14 cellular contexts compared by ENCODE assay signal in the genomic region with DNA sequence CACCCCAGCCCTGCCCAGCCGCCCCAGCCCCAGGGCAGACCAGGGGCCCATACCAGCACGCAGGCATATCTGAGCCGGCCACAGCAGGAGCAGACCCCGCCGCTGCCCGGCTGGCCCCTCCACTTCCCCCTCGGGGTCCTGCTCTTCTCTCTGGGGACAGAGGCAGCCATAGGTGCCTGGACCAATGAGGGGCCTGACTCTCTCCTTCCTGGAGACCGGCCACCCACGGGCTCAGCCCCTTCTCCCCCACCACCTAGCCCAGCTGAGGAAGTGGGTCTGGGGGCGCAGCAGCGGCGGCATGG. TPM values are rescaled to one million over a fixed set of nuclear protein-coding genes. Genes with fewer than 3 reads are reported as not detected.
DNase-seq lines count a peak whose midpoint lies in the region; TF ChIP-seq lines count a peak whose summit lies in the region.
"Had no signal": no experiment of that assay in that cellular context is flagged by ENCODE, and none has a peak within 500 bp of the region (broad histone marks: within the 10 kb centered on the region; RNA-seq: fewer than 3 reads in every experiment).

No MANE protein-coding gene starts in this region.

- H3K4me1 Mint-ChIP-seq in activated CD4-positive, alpha-beta T cell treated with anti-CD3 and anti-CD28 coated beads, Interleukin-2, amount 10 ng/mL, durations not matched to agents 7 days and 5 days, result peaks cover 68% of the 10 kb centered on the region
- peaks cover 89% of the 10 kb centered on the region for H3K4me1 Mint-ChIP-seq in dendritic cell treated with granulocyte-macrophage colony-stimulating factor and Interleukin-4, amounts not matched to agents 40 ng/mL and 50 ng/mL, for 4 days (ENCODE audit: low read depth)

- no peak for DNase-seq in activated CD4-positive, alpha-beta T cell treated with anti-CD3 and anti-CD28 coated beads, Interleukin-2, amount 10 ng/mL, durations not matched to agents 7 days and 5 days
- DNase-seq in activated CD4-positive, alpha-beta T cell treated with anti-CD3 and anti-CD28 coated beads for 1 hour, result no peak
- DNase-seq in NT2/D1 (ENCODE audit: low read depth, low spot score), result no peak
- DNase-seq in spleen, result no peak
- no peak for DNase-seq in NCI-H69 (lab: John Stamatoyannopoulos, UW)
- DNase-seq in NCI-H510A treated with DMSO at 0.1 percent for 48 hours (lab: John Stamatoyannopoulos, UW), result no peak
- no peak for DNase-seq in NCI-H2107 (lab: John Stamatoyannopoulos, UW)
- DNase-seq: body of pancreas, DMS53, NCI-H2029 treated with DMSO at 0.1 percent for 48 hours had no signal

- peak overlapping the region; percentile 63 for H3K9ac ChIP-seq in NT2/D1 (ENCODE audit: insufficient read length, low read depth)

- H3K9me3 Mint-ChIP-seq in activated CD4-positive, alpha-beta T cell treated with anti-CD3 and anti-CD28 coated beads, Interleukin-2, amount 10 ng/mL, durations not matched to agents 7 days and 5 days, result no peaks in the 10 kb centered on the region
- H3K9me3 Mint-ChIP-seq in dendritic cell treated with granulocyte-macrophage colony-stimulating factor and Interleukin-4, amounts not matched to agents 40 ng/mL and 50 ng/mL, for 4 days, result no peaks in the 10 kb centered on the region
- H3K9me3 Mint-ChIP-seq: mesothelial cell of epicardium had no signal

- CTCF ChIA-PET in activated CD4-positive, alpha-beta T cell treated with anti-CD3 and anti-CD28 coated beads, Interleukin-2, amount 10 ng/mL, durations not matched to agents 7 days and 5 days (lab: Charles Lee), result interaction anchor here (0.8 to 10.2 kb wide), 5 partner anchors 11 to 40 kb away, joined by 3 to 118 read pairs (median 5); no protein-coding TSS in a partner anchor

- H3K27me3 ChIP-seq in NT2/D1 (ENCODE audit: insufficient read depth, insufficient read length), result no peaks in the 10 kb centered on the region
- no peaks in the 10 kb centered on the region for H3K27me3 ChIP-seq in spleen (replicated peaks in 1 of 7)
- H3K27me3 ChIP-seq: body of pancreas had no signal

- no peak for TF ChIP-seq CTCF in spleen (IDR thresholded peaks at IDR 0.05 in 8 of 11, conservative IDR thresholded peaks at IDR 0.05 in 3 of 11)

- H3K4me3 ChIP-seq in NT2/D1 (ENCODE audit: insufficient read length, low read depth), result no peak overlapping the region
- H3K4me3 ChIP-seq in spleen, result peak overlapping the region in 7 of 8 donors; percentile 23 to 98 (median 95)
- H3K4me3 ChIP-seq: A549, body of pancreas had no signal

- POLR2A ChIA-PET in activated CD4-positive, alpha-beta T cell treated with anti-CD3 and anti-CD28 coated beads, Interleukin-2, amount 10 ng/mL, durations not matched to agents 7 days and 5 days (lab: Charles Lee), result interaction anchor here (0.5 to 1.0 kb wide), 3 partner anchors 9 to 134 kb away, joined by 3 to 4 read pairs (median 3); no protein-coding TSS in a partner anchor

- intact Hi-C loops in dendritic cell treated with granulocyte-macrophage colony-stimulating factor and Interleukin-4, amounts not matched to agents 40 ng/mL and 50 ng/mL, for 4 days (cut with micrococcal nuclease), result loop anchor here (5.0 kb wide), 1 partner anchor 63 kb away; a partner anchor contains a TSS
- intact Hi-C loops in spleen (cut with DNase I; ENCODE audit: low total_unique reads), result no loop called here

- H3K36me3 Mint-ChIP-seq in activated CD4-positive, alpha-beta T cell treated with anti-CD3 and anti-CD28 coated beads, Interleukin-2, amount 10 ng/mL, durations not matched to agents 7 days and 5 days (ENCODE audit: low read depth), result peaks cover 58% of the 10 kb centered on the region
- H3K36me3 Mint-ChIP-seq in dendritic cell treated with granulocyte-macrophage colony-stimulating factor and Interleukin-4, amounts not matched to agents 40 ng/mL and 50 ng/mL, for 4 days (ENCODE audit: low read depth), result peaks cover 89% of the 10 kb centered on the region

- H3K4me1 ChIP-seq in NT2/D1 (ENCODE audit: insufficient read depth, insufficient read length), result peaks cover 34% of the 10 kb centered on the region
- H3K4me1 ChIP-seq in spleen, result peaks cover 67 to 100% (median 90%) of the 10 kb centered on the region in 6 donors

- no peak for TF ChIP-seq POLR2A in spleen (IDR thresholded peaks at IDR 0.05)

- H3K4me3 Mint-ChIP-seq in activated CD4-positive, alpha-beta T cell treated with anti-CD3 and anti-CD28 coated beads, Interleukin-2, amount 10 ng/mL, durations not matched to agents 7 days and 5 days, result peak overlapping the region; percentile 88
- peak overlapping the region; percentile 59 for H3K4me3 Mint-ChIP-seq in dendritic cell treated with granulocyte-macrophage colony-stimulating factor and Interleukin-4, amounts not matched to agents 40 ng/mL and 50 ng/mL, for 4 days
- H3K4me3 Mint-ChIP-seq: mesothelial cell of epicardium had no signal

- peak overlapping the region; percentile 87 to 97 (median 94) for H3K27ac ChIP-seq in spleen
- H3K27ac ChIP-seq: A549, body of pancreas had no signal

- peak overlapping the region; percentile 46 for H3K27ac Mint-ChIP-seq in activated CD4-positive, alpha-beta T cell treated with anti-CD3 and anti-CD28 coated beads, Interleukin-2, amount 10 ng/mL, durations not matched to agents 7 days and 5 days
- H3K27ac Mint-ChIP-seq in dendritic cell treated with granulocyte-macrophage colony-stimulating factor and Interleukin-4, amounts not matched to agents 40 ng/mL and 50 ng/mL, for 4 days, result peak overlapping the region; percentile 82
- H3K27ac Mint-ChIP-seq: mesothelial cell of epicardium had no signal

- WGBS in spleen, 5 donors, result 31 to 51% (median 38%) methylated on average over 9 to 12 of the region's 12 CpGs; no CpG with 5 or more reads in 1 of the 5 donors

- H3K9me3 ChIP-seq in NT2/D1 (ENCODE audit: insufficient read depth, low read length), result no peaks in the 10 kb centered on the region
- no peaks in the 10 kb centered on the region for H3K9me3 ChIP-seq in spleen
- H3K9me3 ChIP-seq: A549, body of pancreas had no signal

- H3K36me3 ChIP-seq in NT2/D1 (ENCODE audit: insufficient read depth, insufficient read length, low read length), result peaks cover 62% of the 10 kb centered on the region
- peaks cover 0 to 70% (median 59%) of the 10 kb centered on the region in 6 donors for H3K36me3 ChIP-seq in spleen

- no peaks in the 10 kb centered on the region for H3K27me3 Mint-ChIP-seq in activated CD4-positive, alpha-beta T cell treated with anti-CD3 and anti-CD28 coated beads, Interleukin-2, amount 10 ng/mL, durations not matched to agents 7 days and 5 days
- H3K27me3 Mint-ChIP-seq in dendritic cell treated with granulocyte-macrophage colony-stimulating factor and Interleukin-4, amounts not matched to agents 40 ng/mL and 50 ng/mL, for 4 days, result no peaks in the 10 kb centered on the region

RNA-seq across cellular contexts. Expression of a gene that starts 3.8 kb away (rescaled TPM):
- total RNA-seq in activated CD4-positive, alpha-beta T cell treated with anti-CD3 and anti-CD28 coated beads, Interleukin-2, amount 10 ng/mL, durations not matched to agents 7 days and 5 days, result 100 to 1,000 TPM; 414 to 438 TPM
- total RNA-seq in spleen, result 100 to 1,000 TPM; 169 to 425 (median 354) TPM
- 100 to 1,000 TPM; 132 to 269 (median 252) TPM for polyA plus RNA-seq in spleen

RNA-seq across cellular contexts. Expression of a gene that starts 5.8 kb away (rescaled TPM):
- total RNA-seq in activated CD4-positive, alpha-beta T cell treated with anti-CD3 and anti-CD28 coated beads, Interleukin-2, amount 10 ng/mL, durations not matched to agents 7 days and 5 days, result 100 to 1,000 TPM; 331 to 364 TPM
- 100 to 1,000 TPM; 116 to 222 (median 205) TPM for total RNA-seq in spleen
- 100 to 1,000 TPM; 103 to 191 (median 158) TPM for polyA plus RNA-seq in spleen

RNA-seq across cellular contexts. Expression of a gene that starts 21.4 kb away (rescaled TPM):
- not detected for total RNA-seq in activated CD4-positive, alpha-beta T cell treated with anti-CD3 and anti-CD28 coated beads, Interleukin-2, amount 10 ng/mL, durations not matched to agents 7 days and 5 days
- total RNA-seq in spleen, result 1 to 10 TPM in 2 of 7 donors, under 1 TPM in 2, not detected in 3; 0.19 to 3.0 (median 0.95) TPM
- polyA plus RNA-seq in spleen, result under 1 TPM in 2 of 3 donors, not detected in 1; 0.46 TPM
- total RNA-seq: body of pancreas, epithelial cell of proximal tubule, mesothelial cell of epicardium had no signal
- polyA plus RNA-seq: A549 had no signal

RNA-seq across cellular contexts. Expression of a gene that starts 43.6 kb away (rescaled TPM):
- 10 to 100 TPM; 49.7 to 57.6 TPM for total RNA-seq in activated CD4-positive, alpha-beta T cell treated with anti-CD3 and anti-CD28 coated beads, Interleukin-2, amount 10 ng/mL, durations not matched to agents 7 days and 5 days
- 100 to 1,000 TPM; 107 to 179 (median 137) TPM for total RNA-seq in spleen
- 100 to 1,000 TPM; 152 to 201 (median 170) TPM for polyA plus RNA-seq in spleen
